In genomic region chr1:15176898-15177665, GRCh38 we compare ENCODE assay signal across 1 cellular context.
TF ChIP-seq lines count a peak whose summit lies in the region.

No MANE protein-coding gene starts in this region.

TF ChIP-seq in GM12878, 131 proteins besides CTCF, POLR2A, EP300 and RAD21:
- no peak for TF ChIP-seq PML (IDR thresholded peaks at IDR 0.05; ENCODE audit: low read length)
- no peak for TF ChIP-seq SKIL (IDR thresholded peaks at IDR 0.05; ENCODE audit: low read depth, poor library complexity, severe bottlenecking)
- no peak for TF ChIP-seq IKZF2 (IDR thresholded peaks at IDR 0.05)
- TF ChIP-seq FOXK2 (IDR thresholded peaks at IDR 0.05): no peak
- TF ChIP-seq MAX (IDR thresholded peaks at IDR 0.05; ENCODE audit: low read depth, low read length): no peak
- no peak for TF ChIP-seq IRF4 (IDR thresholded peaks at IDR 0.05; ENCODE audit: low read depth, low read length)
- TF ChIP-seq BACH1 (IDR thresholded peaks at IDR 0.05; ENCODE audit: borderline replicate concordance): no peak
- no peak for TF ChIP-seq MTA2 (IDR thresholded peaks at IDR 0.05; ENCODE audit: low read depth)
